ENCODE assay signal across 24 cellular contexts in the genomic region with DNA sequence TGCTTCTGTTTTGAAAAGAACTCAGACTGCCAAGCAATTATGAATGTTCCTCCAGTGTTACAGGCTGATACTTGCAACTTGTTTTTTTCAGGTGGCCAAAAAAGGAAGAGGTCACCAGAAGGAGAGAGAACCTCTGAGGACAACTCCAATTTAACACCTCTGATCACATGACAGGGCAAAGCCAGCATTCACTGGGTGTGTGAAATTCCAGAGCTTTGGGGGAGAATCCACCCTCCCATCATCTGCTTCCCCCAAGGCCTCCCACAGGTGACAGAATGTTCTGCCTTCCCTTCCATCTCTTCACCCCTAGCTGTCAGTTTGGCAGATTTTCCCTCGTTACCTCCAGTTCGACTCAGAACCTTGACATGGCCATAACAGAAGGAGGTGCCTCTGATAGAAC. TPM values are rescaled to one million over a fixed set of nuclear protein-coding genes. Genes with fewer than 3 reads are reported as not detected.
DNase-seq lines count a peak whose midpoint lies in the region; ATAC-seq, FAIRE-seq and TF ChIP-seq lines count a peak whose summit lies in the region.
"Had no signal": no experiment of that assay in that cellular context is flagged by ENCODE, and none has a peak within 500 bp of the region (broad histone marks: within the 10 kb centered on the region; RNA-seq: fewer than 3 reads in every experiment).

No MANE protein-coding gene starts in this region.

- H2BK12ac ChIP-seq in trophoblast cell (ENCODE audit: low read length) = peak overlapping the region; percentile 13

- no peak overlapping the region for H4K8ac ChIP-seq in trophoblast cell (ENCODE audit: low read depth, low read length)

- H3K4me1 ChIP-seq in GM23248 (ENCODE audit: insufficient read depth) (peaks cover 39% of the 10 kb centered on the region), astrocyte (ENCODE audit: insufficient read depth, low read length) (peaks cover 33% of the 10 kb centered on the region), trophoblast cell (ENCODE audit: control insufficient read depth in 1 of 2, insufficient read depth in 2 of 2, low read length in 2 of 2) (peaks cover 13 to 23% of the 10 kb centered on the region in 2 experiments), BE2C (no peaks in the 10 kb centered on the region)

- H3K79me2 ChIP-seq in GM23248 (ENCODE audit: insufficient read depth) (no peaks in the 10 kb centered on the region), astrocyte (ENCODE audit: insufficient read depth, low read length) (no peaks in the 10 kb centered on the region), trophoblast cell (ENCODE audit: control insufficient read depth, insufficient read depth, low read length, poor library complexity) (no peaks in the 10 kb centered on the region)

- H3K27ac Mint-ChIP-seq in astrocyte (ENCODE audit: unreplicated experiment) = peak overlapping the region; percentile 89
- no peak overlapping the region for H3K27ac Mint-ChIP-seq in WTC11
- no peak overlapping the region for H3K27ac Mint-ChIP-seq in naive thymus-derived CD8-positive, alpha-beta T cell
- H3K27ac Mint-ChIP-seq: CD4-positive, alpha-beta T cell had no signal

- H2AFZ ChIP-seq in GM23248 = no peak overlapping the region
- no peak overlapping the region for H2AFZ ChIP-seq in astrocyte (ENCODE audit: low read depth, low read length)
- H2AFZ ChIP-seq in trophoblast cell (ENCODE audit: insufficient read depth, low read length, poor library complexity) = no peak overlapping the region

- no peak overlapping the region for H3K23ac ChIP-seq in trophoblast cell (ENCODE audit: low read length)

- H2BK5ac ChIP-seq in trophoblast cell (ENCODE audit: low read depth, low read length, poor library complexity) = no peak overlapping the region

- no peak overlapping the region for H4K12ac ChIP-seq in trophoblast cell (ENCODE audit: low read depth, low read length)

- H3K27ac ChIP-seq in GM23248 (peak overlapping the region; percentile 57; the same call in 1 of the 2 replicates), astrocyte (ENCODE audit: low read depth, low read length) (no peak overlapping the region), trophoblast cell (ENCODE audit: low read depth, low read length) (peak overlapping the region; percentile 42)
- H3K27ac ChIP-seq: BLaER1 treated with 17β-estradiol and CSF1 and Interleukin-3, amounts not matched to agents 10 nM and 100 nM; HL-60 had no signal

- peak overlapping the region; percentile 6 for H2BK120ac ChIP-seq in trophoblast cell (ENCODE audit: insufficient read depth, low read length, poor library complexity)

- no peak for TF ChIP-seq CTCF in astrocyte (IDR thresholded peaks at IDR 0.05; ENCODE audit: insufficient read depth, low read depth, low read length)
- no peak for TF ChIP-seq CTCF in WTC11 (IDR thresholded peaks at IDR 0.05)
- TF ChIP-seq CTCF in BE2C (IDR thresholded peaks at IDR 0.05; ENCODE audit: low read depth, low read length) = no peak

- H3K9me2 ChIP-seq in GM23248 (ENCODE audit: insufficient read depth) = no peaks in the 10 kb centered on the region

- in situ Hi-C loops in GM23248 (cut with MboI) = no loop called here

- H3K18ac ChIP-seq in trophoblast cell (ENCODE audit: low read length) = peak overlapping the region; percentile 2

- H3K4me3 Mint-ChIP-seq in astrocyte (ENCODE audit: unreplicated experiment) (no peak overlapping the region), WTC11 (no peak overlapping the region)
- no peak overlapping the region for H3K4me3 Mint-ChIP-seq in naive thymus-derived CD8-positive, alpha-beta T cell
- H3K4me3 Mint-ChIP-seq: CD4-positive, alpha-beta T cell had no signal

- H3K4me1 Mint-ChIP-seq in astrocyte (ENCODE audit: low read depth, unreplicated experiment) = peaks cover 48% of the 10 kb centered on the region
- H3K4me1 Mint-ChIP-seq in WTC11 = peaks cover 45% of the 10 kb centered on the region
- peaks cover 4 to 12% (median 9%) of the 10 kb centered on the region in 4 donors for H3K4me1 Mint-ChIP-seq in naive thymus-derived CD8-positive, alpha-beta T cell

- H3K9me3 Mint-ChIP-seq in astrocyte (ENCODE audit: unreplicated experiment) = peaks cover 3% of the 10 kb centered on the region
- H3K9me3 Mint-ChIP-seq in WTC11 = no peaks in the 10 kb centered on the region
- no peaks in the 10 kb centered on the region for H3K9me3 Mint-ChIP-seq in naive thymus-derived CD8-positive, alpha-beta T cell
- H3K9me3 Mint-ChIP-seq: CD4-positive, alpha-beta T cell had no signal

- peaks cover 10% of the 10 kb centered on the region for H3K79me1 ChIP-seq in trophoblast cell (ENCODE audit: low read length)

- no peak for DNase-seq in GM23248
- no peak for DNase-seq in astrocyte (ENCODE audit: low read depth)
- no peak for DNase-seq in left ventricle myocardium superior
- DNase-seq in trophoblast cell = no peak
- DNase-seq in WTC11 (ENCODE audit: low spot score) = no peak
- DNase-seq in BE2C = no peak
- DNase-seq in naive thymus-derived CD8-positive, alpha-beta T cell = no peak
- DNase-seq: CD4-positive, alpha-beta T cell; GDM1; Karpas-422; NCI-H1092 treated with DMSO at 0.1 percent for 48 hours; NCI-H1436 treated with DMSO at 0.1 percent for 48 hours; NCI-H1930; NCI-H2107; NCI-H446 treated with DMSO at 0.1 percent for 48 hours; NCI-H526; NCI-H82; NK-92 treated with Interleukin-12 subunit alpha and Interleukin-12 subunit beta, amount 100 ng/mL, for 24 hours had no signal

- H3K36me3 ChIP-seq in GM23248 (ENCODE audit: low read depth) (no peaks in the 10 kb centered on the region), astrocyte (ENCODE audit: insufficient read depth, low read length) (no peaks in the 10 kb centered on the region), trophoblast cell (ENCODE audit: control insufficient read depth in 1 of 2, insufficient read depth in 2 of 2, low read length in 2 of 2) (no peaks in the 10 kb centered on the region), BE2C (no peaks in the 10 kb centered on the region; the same call in none of the 2 replicates)

- H3K9ac ChIP-seq in GM23248 (no peak overlapping the region), astrocyte (ENCODE audit: low read length) (no peak overlapping the region), trophoblast cell (ENCODE audit: low read length) (no peak overlapping the region)
- H3K9ac ChIP-seq: BLaER1 treated with 17β-estradiol and CSF1 and Interleukin-3, amounts not matched to agents 10 nM and 100 nM had no signal

- H3K4me2 ChIP-seq in GM23248 (ENCODE audit: unreplicated experiment) (peak overlapping the region; percentile 79), astrocyte (ENCODE audit: low read length) (peak overlapping the region; percentile 79), trophoblast cell (ENCODE audit: low read length) (no peak overlapping the region)
- H3K4me2 ChIP-seq: BLaER1 treated with 17β-estradiol and CSF1 and Interleukin-3, amounts not matched to agents 10 nM and 100 nM had no signal

- CTCF ChIA-PET in WTC11 (lab: Charles Lee) = interaction anchor here (1.6 to 2.3 kb wide), 3 partner anchors 13 to 45 kb away, joined by 5 to 13 read pairs (median 5); a partner anchor contains a TSS

- H4K20me1 ChIP-seq in GM23248 (ENCODE audit: insufficient read depth) = no peaks in the 10 kb centered on the region
- no peaks in the 10 kb centered on the region for H4K20me1 ChIP-seq in astrocyte (ENCODE audit: insufficient read depth, low read length)

- intact Hi-C loops in left ventricle myocardium superior (cut with micrococcal nuclease) = no loop called here

- H3K36me3 Mint-ChIP-seq in astrocyte (ENCODE audit: low read depth, unreplicated experiment) (no peaks in the 10 kb centered on the region), WTC11 (no peaks in the 10 kb centered on the region)
- peaks cover 0 to 6% (median 0%) of the 10 kb centered on the region in 3 donors for H3K36me3 Mint-ChIP-seq in naive thymus-derived CD8-positive, alpha-beta T cell

- H3K14ac ChIP-seq in trophoblast cell (ENCODE audit: low read length) = no peak overlapping the region

- H3K27me3 Mint-ChIP-seq in astrocyte (ENCODE audit: low read depth, unreplicated experiment) (no peaks in the 10 kb centered on the region), WTC11 (ENCODE audit: low read depth) (no peaks in the 10 kb centered on the region)
- no peaks in the 10 kb centered on the region for H3K27me3 Mint-ChIP-seq in naive thymus-derived CD8-positive, alpha-beta T cell
- H3K27me3 Mint-ChIP-seq: CD4-positive, alpha-beta T cell had no signal

- H3K4me3 ChIP-seq in GM23248 (no peak overlapping the region), astrocyte (ENCODE audit: insufficient read depth, low read depth, low read length) (no peak overlapping the region), trophoblast cell (ENCODE audit: low read depth, low read length) (no peak overlapping the region), BE2C (ENCODE audit: low read depth, low read length) (no peak overlapping the region)
- H3K4me3 ChIP-seq: BLaER1 treated with 17β-estradiol and CSF1 and Interleukin-3, amounts not matched to agents 10 nM and 100 nM; GM12878 had no signal

- no peak overlapping the region for H3K4ac ChIP-seq in trophoblast cell (ENCODE audit: low read depth, low read length)

- no peaks in the 10 kb centered on the region for H3K9me3 ChIP-seq in GM23248 (ENCODE audit: low read depth)
- H3K9me3 ChIP-seq in astrocyte (ENCODE audit: insufficient read depth, low read depth, low read length) = no peaks in the 10 kb centered on the region
- peaks cover 3% of the 10 kb centered on the region for H3K9me3 ChIP-seq in trophoblast cell (ENCODE audit: insufficient read depth, low read depth, low read length)
- no peaks in the 10 kb centered on the region for H3K9me3 ChIP-seq in BE2C
- H3K9me3 ChIP-seq: BLaER1 treated with 17β-estradiol and CSF1 and Interleukin-3, amounts not matched to agents 10 nM and 100 nM had no signal

- peak overlapping the region; percentile 50 for H4K91ac ChIP-seq in trophoblast cell (ENCODE audit: low read depth, low read length)

- POLR2A ChIA-PET in WTC11 (lab: Charles Lee) = interaction anchor here (1.0 kb wide), 1 partner anchor 39 kb away, joined by 4 read pairs; a partner anchor contains a TSS
- POLR2A ChIA-PET in naive thymus-derived CD8-positive, alpha-beta T cell (lab: Charles Lee) = no interaction called here

- 95 to 100% methylated on average over 2 of the region's 2 CpGs for WGBS in GM23248 (ENCODE audit: low coverage in 1 of 2, low lambda C conversion rate in 2 of 2, missing lambda C conversion rate in 2 of 2), 2 experiments
- WGBS in trophoblast cell (ENCODE audit: extremely low coverage, insufficient coverage, insufficient read length) = no CpG with 5 or more reads among the region's 2 CpGs

- no peaks in the 10 kb centered on the region for H3K27me3 ChIP-seq in GM23248 (replicated peaks; ENCODE audit: insufficient read depth)
- H3K27me3 ChIP-seq in astrocyte (ENCODE audit: insufficient read depth, low read length) = peaks cover 1% of the 10 kb centered on the region
- no peaks in the 10 kb centered on the region for H3K27me3 ChIP-seq in trophoblast cell (ENCODE audit: insufficient read depth, low read length)
- no peaks in the 10 kb centered on the region for H3K27me3 ChIP-seq in BE2C
- H3K27me3 ChIP-seq: BLaER1 treated with 17β-estradiol and CSF1 and Interleukin-3, amounts not matched to agents 10 nM and 100 nM had no signal

- H3F3A ChIP-seq in GM23248 (ENCODE audit: insufficient read depth) = peaks cover 42% of the 10 kb centered on the region

- peak; percentile 31 for ATAC-seq in left ventricle myocardium superior
- ATAC-seq in WTC11 = no peak
- ATAC-seq in naive thymus-derived CD8-positive, alpha-beta T cell = no peak
- ATAC-seq: GM12878, HCT116, PC-3 had no signal

- no peak for FAIRE-seq in astrocyte (lab: Jason Lieb, UNC)
- FAIRE-seq: A204.1, GM12878 had no signal

- no peak overlapping the region for H2AK5ac ChIP-seq in trophoblast cell (ENCODE audit: low read length)

RNA-seq across cellular contexts. Expression of a gene that starts 39.1 kb away (rescaled TPM):
- 19.1 and 39.6 TPM in 2 replicates for total RNA-seq in GM23248 (2014; rRNA removed; shearing (Covaris generic))
- polyA plus RNA-seq in GM23248 (2016; fragmentation: Nextera tagmentation; extraction: Ambion mirVana) = 62.7 and 63.7 TPM in 2 replicates
- total RNA-seq in astrocyte = 46.8 and 47.4 TPM in 2 replicates
- 587 TPM for total RNA-seq in left ventricle myocardium superior
- polyA plus RNA-seq in trophoblast cell (2013) = 52.9 and 53.8 TPM in 2 replicates
- total RNA-seq in WTC11 (2021) = 52.9 to 56.8 TPM (median 54.8 TPM) in 3 replicates
- polyA plus RNA-seq in BE2C (2012; ENCODE audit: insufficient read depth, insufficient read length, low read depth) = 89.3 TPM
- 10 to 100 TPM; 13.2 to 14.7 TPM for total RNA-seq in naive thymus-derived CD8-positive, alpha-beta T cell
- 10 to 100 TPM; 17.3 to 21.2 (median 17.8) TPM for polyA plus RNA-seq in naive thymus-derived CD8-positive, alpha-beta T cell

Comparison
In these comparisons a context has a peak if more than half of its experiments do, and no peak if none do; other contexts are left out.
1. RNA of a gene that starts 39.1 kb away (total RNA-seq): 587 TPM in left ventricle myocardium superior (single experiment); 52.9 to 56.8 TPM in WTC11, 46.8 to 47.4 TPM in astrocyte, 19.1 to 39.6 TPM in GM23248 and 13.2 to 14.7 TPM in naive thymus-derived CD8-positive, alpha-beta T cell; every median in the first group is over 10 times any median in the second.